18 cellular contexts compared by ENCODE assay signal in genomic region chr22:36778020-36778419, GRCh38. TPM values are rescaled to one million over a fixed set of nuclear protein-coding genes. Genes with fewer than 3 reads are reported as not detected.
DNase-seq lines count a peak whose midpoint lies in the region; ATAC-seq and TF ChIP-seq lines count a peak whose summit lies in the region.
"Had no signal": no experiment of that assay in that cellular context is flagged by ENCODE, and none has a peak within 500 bp of the region (broad histone marks: within the 10 kb centered on the region; RNA-seq: fewer than 3 reads in every experiment).

No MANE protein-coding gene starts in this region.

- H3K27ac ChIP-seq in CD4-positive, alpha-beta memory T cell (ENCODE audit: low read depth, low read length): no peak overlapping the region
- H3K27ac ChIP-seq in naive thymus-derived CD4-positive, alpha-beta T cell (ENCODE audit: low read depth, low read length): no peak overlapping the region
- no peak overlapping the region for H3K27ac ChIP-seq in OCI-LY7 (ENCODE audit: low read depth, low read length, poor library complexity, severe bottlenecking)
- H3K27ac ChIP-seq: RWPE1 had no signal

- BruUV-seq in OCI-LY7 (replicated peaks; lab: Mats Ljungman, UMichigan): no TSS peak

- H3K4me3 ChIP-seq in CD4-positive, alpha-beta memory T cell (ENCODE audit: low read length in 2 of 2): no peak overlapping the region
- no peak overlapping the region for H3K4me3 ChIP-seq in naive thymus-derived CD4-positive, alpha-beta T cell (ENCODE audit: low read length)
- H3K4me3 ChIP-seq in OCI-LY7 (ENCODE audit: low read depth, low read length, poor library complexity, severe bottlenecking): no peak overlapping the region

- no peak overlapping the region for H2AFZ ChIP-seq in OCI-LY7 (ENCODE audit: low read length)

- H3K79me2 ChIP-seq in OCI-LY7 (ENCODE audit: insufficient read depth, low read depth, low read length): no peaks in the 10 kb centered on the region

- H3K36me3 Mint-ChIP-seq in activated T-cell treated with anti-CD3 and anti-CD28 coated beads, Interleukin-2, amount 50 U/mL, for 24 hours (ENCODE audit: low read depth): peaks cover 5% of the 10 kb centered on the region
- H3K36me3 Mint-ChIP-seq in CD4-positive, alpha-beta memory T cell: peaks cover 0 to 2% of the 10 kb centered on the region in 2 donors
- H3K36me3 Mint-ChIP-seq in activated naive CD4-positive, alpha-beta T cell treated with anti-CD3 and anti-CD28 coated beads, Interleukin-2, amount 50 U/mL, for 72 hours: peaks cover 5 to 15% of the 10 kb centered on the region in 2 donors
- H3K36me3 Mint-ChIP-seq in naive thymus-derived CD4-positive, alpha-beta T cell: no peaks in the 10 kb centered on the region

- peaks cover 27% of the 10 kb centered on the region for H3K4me1 ChIP-seq in CD4-positive, alpha-beta memory T cell (ENCODE audit: insufficient read depth, low read length)
- H3K4me1 ChIP-seq in naive thymus-derived CD4-positive, alpha-beta T cell (ENCODE audit: control insufficient read depth in 2 of 2, insufficient read depth in 2 of 2, low read length in 2 of 2): peaks cover 15 to 22% of the 10 kb centered on the region in 2 donors
- peaks cover 20% of the 10 kb centered on the region for H3K4me1 ChIP-seq in OCI-LY7 (ENCODE audit: insufficient read depth, low read length, poor library complexity, severe bottlenecking)

- no peak overlapping the region for H3K4me2 ChIP-seq in OCI-LY7 (ENCODE audit: low read length)

- DNase-seq in activated T-cell treated with anti-CD3 and anti-CD28 coated beads, Interleukin-2, amount 50 U/mL, for 24 hours: no peak
- DNase-seq in activated T-cell treated with anti-CD3 and anti-CD28 coated beads, Interleukin-2, amount 50 U/mL, for 1 hour: no peak
- no peak for DNase-seq in CD4-positive, alpha-beta memory T cell
- DNase-seq in activated naive CD4-positive, alpha-beta T cell treated with anti-CD3 and anti-CD28 coated beads, Interleukin-2, amount 50 U/mL, for 72 hours (ENCODE audit: low spot score in 2 of 2): no peak
- DNase-seq in naive thymus-derived CD4-positive, alpha-beta T cell: no peak
- DNase-seq in NCI-H1930 (lab: John Stamatoyannopoulos, UW): no peak
- DNase-seq in GM10266 (ENCODE audit: extremely low spot score): no peak
- DNase-seq in OCI-LY7 (ENCODE audit: low spot score): no peak
- DNase-seq: HFFc6; KG1; NCI-H1092 treated with DMSO at 0.1 percent for 48 hours; NCI-H1694; NCI-H69; NK-92 treated with Interleukin-12 subunit alpha and Interleukin-12 subunit beta, amount 100 ng/mL, for 24 hours had no signal

- TF ChIP-seq CTCF in GM10266 (IDR thresholded peaks at IDR 0.05; ENCODE audit: control insufficient read depth, insufficient read depth, low read depth, missing control alignments): no peak
- TF ChIP-seq CTCF in OCI-LY7 (conservative IDR thresholded peaks at IDR 0.05; ENCODE audit: low read length): no peak

- H3K27me3 ChIP-seq in CD4-positive, alpha-beta memory T cell (ENCODE audit: insufficient read depth, low read length): no peaks in the 10 kb centered on the region
- no peaks in the 10 kb centered on the region for H3K27me3 ChIP-seq in naive thymus-derived CD4-positive, alpha-beta T cell (ENCODE audit: control insufficient read depth in 2 of 2, insufficient read depth in 2 of 2, low read length in 2 of 2)

- H4K20me1 ChIP-seq in OCI-LY7 (ENCODE audit: insufficient read depth, low read length): no peaks in the 10 kb centered on the region

- H3K4me1 Mint-ChIP-seq in activated T-cell treated with anti-CD3 and anti-CD28 coated beads, Interleukin-2, amount 50 U/mL, for 24 hours (ENCODE audit: low read depth): peaks cover 51% of the 10 kb centered on the region
- H3K4me1 Mint-ChIP-seq in CD4-positive, alpha-beta memory T cell: peaks cover 18 to 40% (median 29%) of the 10 kb centered on the region in 4 donors
- peaks cover 22 to 48% (median 36%) of the 10 kb centered on the region in 7 donors for H3K4me1 Mint-ChIP-seq in naive thymus-derived CD4-positive, alpha-beta T cell

- no peak overlapping the region for H3K4me3 Mint-ChIP-seq in activated T-cell treated with anti-CD3 and anti-CD28 coated beads, Interleukin-2, amount 50 U/mL, for 24 hours
- peak overlapping the region in 5 of 8 donors; percentile 34 to 79 (median 60) for H3K4me3 Mint-ChIP-seq in CD4-positive, alpha-beta memory T cell
- peak overlapping the region in 7 of 10 donors; percentile 16 to 89 (median 50) for H3K4me3 Mint-ChIP-seq in naive thymus-derived CD4-positive, alpha-beta T cell
- H3K4me3 Mint-ChIP-seq: HFFc6 had no signal

- POLR2A ChIA-PET in CD4-positive, alpha-beta memory T cell (lab: Charles Lee; ENCODE audit: partially characterized antibody): no interaction called here
- POLR2A ChIA-PET in naive thymus-derived CD4-positive, alpha-beta T cell (lab: Charles Lee): interaction anchor here (0.8 kb wide), 1 partner anchor 14 kb away, joined by 3 read pairs; no protein-coding TSS in a partner anchor
- POLR2A ChIA-PET in OCI-LY7 (lab: Charles Lee): no interaction called here

- intact Hi-C loops in CD4-positive, alpha-beta memory T cell (cut with micrococcal nuclease): loop anchor here (10.0 kb wide), 1 partner anchor 1473 kb away; no protein-coding TSS in a partner anchor
- intact Hi-C loops in naive thymus-derived CD4-positive, alpha-beta T cell (cut with micrococcal nuclease): loop anchor here in 1 of 2 donors (5.0 kb wide), 1 partner anchor 231 kb away; no protein-coding TSS in a partner anchor
- intact Hi-C loops in OCI-LY7 (cut with micrococcal nuclease; ENCODE audit: unreplicated experiment): no loop called here

- no peaks in the 10 kb centered on the region for H3K27me3 Mint-ChIP-seq in activated T-cell treated with anti-CD3 and anti-CD28 coated beads, Interleukin-2, amount 50 U/mL, for 24 hours
- H3K27me3 Mint-ChIP-seq in CD4-positive, alpha-beta memory T cell: no peaks in the 10 kb centered on the region
- H3K27me3 Mint-ChIP-seq in naive thymus-derived CD4-positive, alpha-beta T cell: no peaks in the 10 kb centered on the region

- CTCF ChIA-PET in CD4-positive, alpha-beta memory T cell (lab: Charles Lee; ENCODE audit: partially characterized antibody): no interaction called here
- CTCF ChIA-PET in naive thymus-derived CD4-positive, alpha-beta T cell (lab: Charles Lee): interaction anchor here (0.6 to 1.3 kb wide), 2 partner anchors 78 to 248 kb away, joined by 3 to 9 read pairs; no protein-coding TSS in a partner anchor
- CTCF ChIA-PET in OCI-LY7 (lab: Charles Lee; ENCODE audit: unreplicated experiment): no interaction called here

- no peaks in the 10 kb centered on the region for H3K36me3 ChIP-seq in CD4-positive, alpha-beta memory T cell (ENCODE audit: insufficient read depth, low read length)
- no peaks in the 10 kb centered on the region for H3K36me3 ChIP-seq in naive thymus-derived CD4-positive, alpha-beta T cell (ENCODE audit: control insufficient read depth in 2 of 3, insufficient read depth in 3 of 3, low read length in 3 of 3)
- H3K36me3 ChIP-seq in OCI-LY7 (ENCODE audit: insufficient read depth, low read length): no peaks in the 10 kb centered on the region

- H3K27ac Mint-ChIP-seq in activated T-cell treated with anti-CD3 and anti-CD28 coated beads, Interleukin-2, amount 50 U/mL, for 24 hours: peak overlapping the region; percentile 23
- peak overlapping the region in 6 of 7 donors; percentile 24 to 75 (median 50) for H3K27ac Mint-ChIP-seq in CD4-positive, alpha-beta memory T cell
- peak overlapping the region; percentile 56 to 87 for H3K27ac Mint-ChIP-seq in activated naive CD4-positive, alpha-beta T cell treated with anti-CD3 and anti-CD28 coated beads, Interleukin-2, amount 50 U/mL, for 72 hours
- H3K27ac Mint-ChIP-seq in naive thymus-derived CD4-positive, alpha-beta T cell: peak overlapping the region in 8 of 9 donors; percentile 47 to 98 (median 94)
- H3K27ac Mint-ChIP-seq: HFFc6 had no signal

- no peak for ATAC-seq in activated naive CD4-positive, alpha-beta T cell treated with anti-CD3 and anti-CD28 coated beads, Interleukin-2, amount 50 U/mL, for 72 hours
- no peak for ATAC-seq in naive thymus-derived CD4-positive, alpha-beta T cell

- no peaks in the 10 kb centered on the region for H3K9me3 ChIP-seq in CD4-positive, alpha-beta memory T cell (ENCODE audit: control insufficient read depth in 1 of 2, low read length in 2 of 2)
- H3K9me3 ChIP-seq in naive thymus-derived CD4-positive, alpha-beta T cell (ENCODE audit: control insufficient read depth in 2 of 3, low read length in 3 of 3): no peaks in the 10 kb centered on the region
- H3K9me3 ChIP-seq in OCI-LY7 (ENCODE audit: low read length): no peaks in the 10 kb centered on the region; the same call in 1 of the 2 replicates

- H3K9me3 Mint-ChIP-seq in activated T-cell treated with anti-CD3 and anti-CD28 coated beads, Interleukin-2, amount 50 U/mL, for 24 hours: no peaks in the 10 kb centered on the region
- H3K9me3 Mint-ChIP-seq in CD4-positive, alpha-beta memory T cell: no peaks in the 10 kb centered on the region
- peaks cover 0 to 9% of the 10 kb centered on the region in 2 donors for H3K9me3 Mint-ChIP-seq in activated naive CD4-positive, alpha-beta T cell treated with anti-CD3 and anti-CD28 coated beads, Interleukin-2, amount 50 U/mL, for 72 hours
- H3K9me3 Mint-ChIP-seq in naive thymus-derived CD4-positive, alpha-beta T cell: no peaks in the 10 kb centered on the region
- H3K9me3 Mint-ChIP-seq: HFFc6 had no signal

- H3K9me2 ChIP-seq in OCI-LY7 (ENCODE audit: insufficient read depth, low read length): no peaks in the 10 kb centered on the region

RNA-seq across cellular contexts. Expression of gene IFT27, which starts 2.1 kb away (rescaled TPM):
- total RNA-seq in CD4-positive, alpha-beta memory T cell: 10 to 100 TPM; 38.2 to 42.6 TPM
- polyA plus RNA-seq in CD4-positive, alpha-beta memory T cell: 10 to 100 TPM in 1 of 2 donors, 1 to 10 TPM in 1; 9.8 to 11.1 TPM
- total RNA-seq in activated naive CD4-positive, alpha-beta T cell treated with anti-CD3 and anti-CD28 coated beads, Interleukin-2, amount 50 U/mL, for 72 hours: 10 to 100 TPM; 20.8 to 23.3 TPM
- 10 to 100 TPM; 16.6 to 40.9 (median 32.0) TPM for total RNA-seq in naive thymus-derived CD4-positive, alpha-beta T cell
- 10 to 100 TPM; 10.1 to 12.0 TPM for polyA plus RNA-seq in naive thymus-derived CD4-positive, alpha-beta T cell
- 18.3 and 22.1 TPM in 2 replicates for total RNA-seq in OCI-LY7 (2014; rRNA removed; shearing (Covaris generic))
- 50.0 and 53.9 TPM in 2 replicates for total RNA-seq in OCI-LY7 (2022)

RNA-seq across cellular contexts. Expression of gene PVALB, which starts 38.8 kb away (rescaled TPM):
- not detected for total RNA-seq in CD4-positive, alpha-beta memory T cell
- not detected for polyA plus RNA-seq in CD4-positive, alpha-beta memory T cell
- not detected for total RNA-seq in activated naive CD4-positive, alpha-beta T cell treated with anti-CD3 and anti-CD28 coated beads, Interleukin-2, amount 50 U/mL, for 72 hours
- total RNA-seq in naive thymus-derived CD4-positive, alpha-beta T cell: not detected
- polyA plus RNA-seq in naive thymus-derived CD4-positive, alpha-beta T cell: not detected
- not detected in 2 replicates for total RNA-seq in OCI-LY7 (2014; rRNA removed; shearing (Covaris generic))
- total RNA-seq in OCI-LY7 (2022): not detected in 2 replicates
- total RNA-seq: A673, Daoy, HFFc6, M059J had no signal

Comparison
In these comparisons a context has a peak if more than half of its experiments do, and no peak if none do; other contexts are left out.
1. H3K27ac Mint-ChIP-seq: peak in every context shown above with its lines; median percentile 94 in naive thymus-derived CD4-positive, alpha-beta T cell; 72 in activated naive CD4-positive, alpha-beta T cell treated with anti-CD3 and anti-CD28 coated beads, Interleukin-2, amount 50 U/mL, for 72 hours; 50 in CD4-positive, alpha-beta memory T cell; 23 in activated T-cell treated with anti-CD3 and anti-CD28 coated beads, Interleukin-2, amount 50 U/mL, for 24 hours.